Comparison of ENCODE assay signal across 1 cellular context in the genomic region with DNA sequence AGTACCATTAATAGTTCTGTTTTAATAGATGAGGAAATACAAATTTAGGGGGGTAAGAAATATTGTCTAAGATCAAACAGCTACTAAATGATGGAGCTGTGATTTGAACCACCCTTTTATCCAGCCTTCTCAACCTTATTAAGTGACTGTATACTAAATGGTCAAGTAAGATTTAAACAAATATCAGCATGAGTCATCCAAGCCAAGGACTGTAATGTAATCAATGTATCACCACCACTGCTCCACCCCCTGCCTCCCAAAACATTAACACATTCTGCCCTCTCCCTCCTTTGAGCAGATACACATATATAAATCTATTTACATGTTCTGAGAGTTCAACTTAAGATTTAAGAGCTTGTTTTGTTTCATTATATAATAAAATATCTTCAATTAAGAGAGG.
TF ChIP-seq lines count a peak whose summit lies in the region.

No MANE protein-coding gene starts in this region.

TF ChIP-seq in SK-N-SH, 30 proteins besides CTCF, POLR2A, EP300 and RAD21:
- TF ChIP-seq MEF2A (IDR thresholded peaks at IDR 0.05; ENCODE audit: borderline replicate concordance, low read depth) (no peak), PBX3 (IDR thresholded peaks at IDR 0.05) (no peak), RFX5 (IDR thresholded peaks at IDR 0.05; ENCODE audit: low read length) (no peak), SMC3 (IDR thresholded peaks at IDR 0.05; ENCODE audit: low read depth, low read length) (no peak), POLR2AphosphoS5 (IDR thresholded peaks at IDR 0.05; ENCODE audit: low read depth, low read length) (no peak), EZH2phosphoT487 (IDR thresholded peaks at IDR 0.05; ENCODE audit: borderline replicate concordance, low read depth) (no peak), SIN3A (IDR thresholded peaks at IDR 0.05; ENCODE audit: borderline replicate concordance, low read depth, low read length) (no peak), YY1 (IDR thresholded peaks at IDR 0.05; ENCODE audit: low read depth) (no peak), GATA2 (CRISPR knock-in tag; IDR thresholded peaks at IDR 0.05) (no peak)
